In the genomic region with DNA sequence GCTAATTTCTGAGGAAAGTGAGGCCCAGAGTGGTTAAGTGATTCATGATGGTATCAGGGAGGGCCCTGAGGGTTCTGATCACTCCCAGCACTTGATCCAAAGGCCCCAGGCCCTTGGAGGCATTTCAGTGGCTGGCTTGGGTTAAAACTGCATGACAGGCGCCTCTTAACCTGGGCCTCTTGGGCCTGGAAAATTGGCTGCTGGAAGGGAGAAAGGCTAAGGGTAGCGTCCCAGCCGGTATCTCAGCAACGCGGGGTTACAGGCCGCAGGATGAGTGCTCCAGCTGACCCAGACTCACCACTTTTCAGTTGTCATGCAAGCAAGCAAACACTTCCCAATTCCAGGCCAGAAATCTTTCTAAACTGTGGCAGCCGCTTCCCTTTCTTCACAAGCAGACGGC, we compare ENCODE assay signal across 21 cellular contexts.
DNase-seq lines count a peak whose midpoint lies in the region; ATAC-seq, FAIRE-seq and TF ChIP-seq lines count a peak whose summit lies in the region.
"Had no signal": no experiment of that assay in that cellular context is flagged by ENCODE, and none has a peak within 500 bp of the region (broad histone marks: within the 10 kb centered on the region; RNA-seq: fewer than 3 reads in every experiment).

No MANE protein-coding gene starts in this region.

- no peak for TF ChIP-seq CTCF in foreskin keratinocyte (conservative IDR thresholded peaks at IDR 0.05)
- no peak for TF ChIP-seq CTCF in pancreas (IDR thresholded peaks at IDR 0.05)

- ATAC-seq in foreskin keratinocyte (peak; percentile 92), pancreas (peak in 3 of 4 donors; percentile 29 to 72 (median 59)), HG03439 (IDR thresholded peaks at IDR 0.05; ENCODE audit: unreplicated experiment) (no peak)
- ATAC-seq: activated naive CD8-positive, alpha-beta T cell treated with anti-CD3 and anti-CD28 coated beads, Interleukin-2, amount 50 U/mL, for 24 hours; CD8-positive, alpha-beta T cell; right cardiac atrium had no signal

- H3K27ac ChIP-seq in foreskin keratinocyte, result no peak overlapping the region
- no peak overlapping the region for H3K27ac ChIP-seq in pancreas
- H3K27ac ChIP-seq: HL-60, ovary, SJCRH30 had no signal

- H3K27me3 ChIP-seq in foreskin keratinocyte (peaks cover 2% of the 10 kb centered on the region), pancreas (no peaks in the 10 kb centered on the region)
- H3K27me3 ChIP-seq: ovary, SJCRH30 had no signal

- H3K4me1 ChIP-seq in foreskin keratinocyte, result peaks cover 9% of the 10 kb centered on the region
- H3K4me1 ChIP-seq in pancreas, result no peaks in the 10 kb centered on the region
- H3K4me1 ChIP-seq: SJCRH30 had no signal

- H3K9me3 ChIP-seq in pancreas, result no peaks in the 10 kb centered on the region
- H3K9me3 ChIP-seq: ovary, SJCRH30 had no signal

- WGBS in pancreas, 2 donors, result 75 to 80% methylated on average over 8 of the region's 8 CpGs

- no peaks in the 10 kb centered on the region for H3K36me3 ChIP-seq in pancreas
- H3K36me3 ChIP-seq: ovary, SJCRH30 had no signal

- intact Hi-C loops in pancreas (cut with DNase I), result no loop called here

- no peak overlapping the region for H3K4me3 ChIP-seq in pancreas
- H3K4me3 ChIP-seq: ovary, SJCRH30 had no signal

- no peak for FAIRE-seq in pancreas (lab: Jason Lieb, UNC)
- FAIRE-seq: colon had no signal

- peak; percentile 17 for DNase-seq in EL
- peak; percentile 47 to 62 for DNase-seq in NOMO-1 (lab: John Stamatoyannopoulos, UW; ENCODE audit: unreplicated experiment in 2 of 2)
- DNase-seq in foreskin keratinocyte, result peak; percentile 50 to 77
- DNase-seq in pancreas, result peak in 1 of 6 donors; percentile 7
- no peak for DNase-seq in AG08396 (ENCODE audit: low spot score)
- no peak for DNase-seq in stimulated activated CD8-positive, alpha-beta memory T cell treated with anti-CD3 and anti-CD28 coated beads, Interleukin-4, amount 100 ng/mL, for 48 hours
- DNase-seq in NCI-H526 (lab: John Stamatoyannopoulos, UW), result no peak
- DNase-seq: activated CD4-positive, alpha-beta T cell treated with anti-CD3 and anti-CD28 coated beads, Interleukin-2, amount 10 ng/mL, durations not matched to agents 24 days and 14 days; activated naive CD8-positive, alpha-beta T cell treated with anti-CD3 and anti-CD28 coated beads, Interleukin-2, amount 50 U/mL, for 24 hours; CD8-positive, alpha-beta T cell; MM.1S; naive B cell; NCI-H1694; NCI-H2171 treated with DMSO at 0.1 percent for 48 hours; NCI-H748 treated with DMSO at 0.1 percent for 48 hours; ovary; right cardiac atrium; SJCRH30 had no signal

Comparison
In these comparisons a context has a peak if more than half of its experiments do, and no peak if none do; other contexts are left out.
1. DNase-seq: peak in EL (single experiment), NOMO-1 (2 of 2) and foreskin keratinocyte (2 of 2); none in AG08396 (single experiment), stimulated activated CD8-positive, alpha-beta memory T cell treated with anti-CD3 and anti-CD28 coated beads, Interleukin-4, amount 100 ng/mL, for 48 hours (single experiment) and NCI-H526 (0 of 2).